Comparison of ENCODE assay signal across 10 cellular contexts in the genomic region with DNA sequence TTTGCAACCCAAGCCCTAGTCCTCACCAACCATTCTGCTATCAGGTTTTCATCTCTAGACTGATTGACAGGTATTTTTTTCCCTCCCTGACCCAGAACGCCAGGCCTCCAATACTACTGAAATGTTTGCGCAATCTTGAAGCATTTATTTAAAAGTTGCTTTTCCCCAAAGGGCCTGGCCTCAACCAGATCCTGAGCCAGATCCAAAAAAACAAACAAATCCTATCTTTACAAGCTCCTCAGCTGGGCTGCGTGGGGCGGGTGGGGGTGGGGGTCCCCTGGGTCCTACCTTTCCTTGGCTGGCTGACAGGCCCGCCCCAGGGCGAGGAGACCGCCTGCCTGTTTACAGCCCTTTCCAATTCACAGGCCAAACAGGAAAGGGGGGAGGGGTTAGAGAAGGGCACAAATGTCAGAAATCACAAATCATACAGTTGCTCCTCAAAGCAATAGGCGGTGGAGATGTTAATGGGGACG.
"Had no signal": no experiment of that assay in that cellular context is flagged by ENCODE, and none has a peak within 500 bp of the region (broad histone marks: within the 10 kb centered on the region; RNA-seq: fewer than 3 reads in every experiment).

No MANE protein-coding gene starts in this region.

- H3K27ac ChIP-seq: esophagus muscularis mucosa, left ventricle myocardium inferior had no signal

- DNase-seq: activated CD4-positive, alpha-beta memory T cell treated with anti-CD3 and anti-CD28 coated beads for 36 hours; activated CD4-positive, alpha-beta T cell treated with anti-CD3 and anti-CD28 coated beads for 1 hour; activated effector memory CD4-positive, alpha-beta T cell treated with anti-CD3 and anti-CD28 coated beads, Interleukin-2, amount 50 U/mL, for 16 hours; activated T-cell treated with anti-CD3 and anti-CD28 coated beads, Interleukin-2, amount 50 U/mL, for 4 hours; anterior cingulate cortex; left ventricle myocardium inferior; stimulated activated CD4-positive, alpha-beta T cell treated with anti-CD3 and anti-CD28 coated beads, Interleukin-12 subunit alpha, Interleukin-12 subunit beta, amount 100 ng/mL, for 4 hours; stimulated activated naive CD4-positive, alpha-beta T cell; substantia nigra had no signal

- H3K36me3 ChIP-seq: esophagus muscularis mucosa, left ventricle myocardium inferior had no signal

- ATAC-seq: activated T-cell treated with anti-CD3 and anti-CD28 coated beads, Interleukin-2, amount 50 U/mL, for 4 hours had no signal

- H3K4me3 ChIP-seq: esophagus muscularis mucosa, left ventricle myocardium inferior had no signal
